12 cellular contexts compared by ENCODE assay signal in genomic region chrX:153412746-153413720, GRCh38. TPM values are rescaled to one million over a fixed set of nuclear protein-coding genes. Genes with fewer than 3 reads are reported as not detected.
DNase-seq lines count a peak whose midpoint lies in the region; ATAC-seq and TF ChIP-seq lines count a peak whose summit lies in the region.
"Had no signal": no experiment of that assay in that cellular context is flagged by ENCODE, and none has a peak within 500 bp of the region (broad histone marks: within the 10 kb centered on the region; RNA-seq: fewer than 3 reads in every experiment).

No MANE protein-coding gene starts in this region.

- H3K4me3 ChIP-seq in Panc1 (ENCODE audit: low read depth in 2 of 2, low read length in 2 of 2), result no peak overlapping the region
- no peak overlapping the region for H3K4me3 ChIP-seq in endodermal cell (ENCODE audit: low read length)
- peak overlapping the region in 4 of 5 donors; percentile 51 to 63 (median 62) for H3K4me3 ChIP-seq in subcutaneous abdominal adipose tissue (ENCODE audit: low read depth in 1 of 5, low read length in 5 of 5)

- H3K4me1 ChIP-seq in Panc1 (ENCODE audit: control insufficient read depth, insufficient read depth, low read length) (no peaks in the 10 kb centered on the region), endodermal cell (ENCODE audit: control insufficient read depth, insufficient read depth, low read length) (no peaks in the 10 kb centered on the region), subcutaneous abdominal adipose tissue (ENCODE audit: control insufficient read depth in 5 of 5, insufficient read depth in 5 of 5, low read length in 5 of 5) (peaks cover 7 to 65% (median 54%) of the 10 kb centered on the region in 5 donors)

- TF ChIP-seq CTCF in Panc1 (IDR thresholded peaks at IDR 0.05) (no peak), endodermal cell (conservative IDR thresholded peaks at IDR 0.05) (peak; percentile 48)

- H3K27me3 Mint-ChIP-seq in activated naive CD4-positive, alpha-beta T cell treated with anti-CD3 and anti-CD28 coated beads, Interleukin-2, amount 50 U/mL, for 24 hours, result no peaks in the 10 kb centered on the region
- H3K27me3 Mint-ChIP-seq in activated naive CD4-positive, alpha-beta T cell treated with anti-CD3 and anti-CD28 coated beads for 36 hours (ENCODE audit: low read depth), result no peaks in the 10 kb centered on the region
- peaks cover 19% of the 10 kb centered on the region for H3K27me3 Mint-ChIP-seq in endodermal cell (ENCODE audit: insufficient read depth)

- H3K4me3 Mint-ChIP-seq in activated naive CD4-positive, alpha-beta T cell treated with anti-CD3 and anti-CD28 coated beads, Interleukin-2, amount 50 U/mL, for 24 hours, result peak overlapping the region; percentile 73
- H3K4me3 Mint-ChIP-seq in activated naive CD4-positive, alpha-beta T cell treated with anti-CD3 and anti-CD28 coated beads for 36 hours, result no peak overlapping the region
- no peak overlapping the region for H3K4me3 Mint-ChIP-seq in endodermal cell

- BruUV-seq in Panc1 (replicated peaks; lab: Mats Ljungman, UMichigan), result no TSS peak

- H3K9me3 ChIP-seq in Panc1 (ENCODE audit: control insufficient read depth, insufficient read depth, low read depth, low read length) (no peaks in the 10 kb centered on the region), endodermal cell (ENCODE audit: control insufficient read depth, low read length) (no peaks in the 10 kb centered on the region), subcutaneous abdominal adipose tissue (ENCODE audit: control insufficient read depth in 5 of 5, low read length in 5 of 5) (no peaks in the 10 kb centered on the region)

- intact Hi-C loops in activated naive CD4-positive, alpha-beta T cell treated with anti-CD3 and anti-CD28 coated beads for 36 hours (cut with micrococcal nuclease), result loop anchor here (5.0 kb wide), 3 partner anchors 81 to 471 kb away; partner anchors contain the start of gene ZNF275
- intact Hi-C loops in Panc1 (cut with micrococcal nuclease; ENCODE audit: unreplicated experiment), result no loop called here

- POLR2A ChIA-PET in Panc1 (lab: Charles Lee), result interaction anchor here (0.6 kb wide), 1 partner anchor 59 kb away, joined by 3 read pairs; no protein-coding TSS in a partner anchor

- H3K27ac Mint-ChIP-seq in activated naive CD4-positive, alpha-beta T cell treated with anti-CD3 and anti-CD28 coated beads, Interleukin-2, amount 50 U/mL, for 24 hours, result no peak overlapping the region
- H3K27ac Mint-ChIP-seq in activated naive CD4-positive, alpha-beta T cell treated with anti-CD3 and anti-CD28 coated beads for 36 hours, result no peak overlapping the region
- H3K27ac Mint-ChIP-seq in endodermal cell, result no peak overlapping the region

- H3K36me3 ChIP-seq in Panc1 (ENCODE audit: control insufficient read depth, insufficient read depth, low read length) (no peaks in the 10 kb centered on the region), endodermal cell (ENCODE audit: control insufficient read depth, insufficient read depth, low read length) (no peaks in the 10 kb centered on the region), subcutaneous abdominal adipose tissue (ENCODE audit: control insufficient read depth in 5 of 5, insufficient read depth in 5 of 5, low read length in 5 of 5) (peaks cover 0 to 2% (median 0%) of the 10 kb centered on the region in 5 donors)
- H3K36me3 ChIP-seq: BLaER1 treated with 17β-estradiol and CSF1 and Interleukin-3, amounts not matched to agents 10 nM and 100 nM had no signal

- in situ Hi-C loops in Panc1 (cut with HindIII; ENCODE audit: low pct_unique_long_range_greater_than_20kb, low sequenced_read_pairs), result no loop called here

- peaks cover 7% of the 10 kb centered on the region for H3K4me1 Mint-ChIP-seq in activated naive CD4-positive, alpha-beta T cell treated with anti-CD3 and anti-CD28 coated beads, Interleukin-2, amount 50 U/mL, for 24 hours
- H3K4me1 Mint-ChIP-seq in activated naive CD4-positive, alpha-beta T cell treated with anti-CD3 and anti-CD28 coated beads for 36 hours (ENCODE audit: low read depth), result peaks cover 7% of the 10 kb centered on the region
- no peaks in the 10 kb centered on the region for H3K4me1 Mint-ChIP-seq in endodermal cell

- CTCF ChIA-PET in activated naive CD4-positive, alpha-beta T cell treated with anti-CD3 and anti-CD28 coated beads for 36 hours (lab: Charles Lee), result interaction anchor here (0.7 kb wide), 1 partner anchor 416 kb away, joined by 3 read pairs; no protein-coding TSS in a partner anchor
- CTCF ChIA-PET in Panc1 (lab: Charles Lee), result interaction anchor here (0.7 kb wide), 2 partner anchors 443 to 471 kb away, joined by 3 read pairs; no protein-coding TSS in a partner anchor

- H3K27ac ChIP-seq in Panc1 (ENCODE audit: low read length) (no peak overlapping the region), endodermal cell (ENCODE audit: low read depth, low read length) (no peak overlapping the region), subcutaneous abdominal adipose tissue (ENCODE audit: low read depth, low read length) (no peak overlapping the region)
- H3K27ac ChIP-seq: BLaER1 treated with 17β-estradiol and CSF1 and Interleukin-3, amounts not matched to agents 10 nM and 100 nM had no signal

- ATAC-seq in Panc1 (peak; percentile 36; the same call in 1 of the 2 replicates), GM18907 (IDR thresholded peaks at IDR 0.05; ENCODE audit: unreplicated experiment) (no peak), GM18861 (IDR thresholded peaks at IDR 0.05; ENCODE audit: unreplicated experiment) (no peak)

- H3K27me3 ChIP-seq in Panc1 (ENCODE audit: control insufficient read depth, insufficient read depth, low read length), result no peaks in the 10 kb centered on the region; the same call in 1 of the 2 replicates
- H3K27me3 ChIP-seq in endodermal cell (ENCODE audit: control insufficient read depth, insufficient read depth, low read length, poor library complexity, severe bottlenecking), result peaks cover 22% of the 10 kb centered on the region
- H3K27me3 ChIP-seq in subcutaneous abdominal adipose tissue (ENCODE audit: control insufficient read depth in 5 of 5, insufficient read depth in 4 of 5, low read length in 5 of 5), result peaks cover 0 to 16% (median 6%) of the 10 kb centered on the region in 5 donors

- no peak overlapping the region for H3K9ac ChIP-seq in endodermal cell (ENCODE audit: extremely low read depth, low read length, poor library complexity, severe bottlenecking)
- H3K9ac ChIP-seq in subcutaneous abdominal adipose tissue (ENCODE audit: low read length in 5 of 5), result peak overlapping the region in 1 of 5 donors; percentile 32

- H3K9me3 Mint-ChIP-seq in activated naive CD4-positive, alpha-beta T cell treated with anti-CD3 and anti-CD28 coated beads, Interleukin-2, amount 50 U/mL, for 24 hours, result no peaks in the 10 kb centered on the region
- H3K9me3 Mint-ChIP-seq in activated naive CD4-positive, alpha-beta T cell treated with anti-CD3 and anti-CD28 coated beads for 36 hours, result no peaks in the 10 kb centered on the region
- H3K9me3 Mint-ChIP-seq in endodermal cell, result peaks cover 67% of the 10 kb centered on the region

- WGBS in endodermal cell (ENCODE audit: insufficient coverage in 1 of 2, insufficient read length in 1 of 2), 2 experiments, result 84 to 93% methylated on average over 5 to 23 of the region's 23 CpGs

- no peaks in the 10 kb centered on the region for H3K36me3 Mint-ChIP-seq in activated naive CD4-positive, alpha-beta T cell treated with anti-CD3 and anti-CD28 coated beads, Interleukin-2, amount 50 U/mL, for 24 hours
- no peaks in the 10 kb centered on the region for H3K36me3 Mint-ChIP-seq in activated naive CD4-positive, alpha-beta T cell treated with anti-CD3 and anti-CD28 coated beads for 36 hours (ENCODE audit: low read depth)
- no peaks in the 10 kb centered on the region for H3K36me3 Mint-ChIP-seq in endodermal cell (ENCODE audit: low read depth)

- DNase-seq in activated naive CD4-positive, alpha-beta T cell treated with anti-CD3 and anti-CD28 coated beads for 36 hours, result no peak
- DNase-seq in Panc1 (ENCODE audit: low read depth, low spot score) (no peak), endodermal cell (no peak), SHP77 (lab: John Stamatoyannopoulos, UW) (no peak)
- DNase-seq: NCI-H446 had no signal

RNA-seq across cellular contexts. Expression of gene ZFP92, which starts 1.8 kb away (rescaled TPM):
- under 1 TPM; 0.59 to 0.74 TPM for total RNA-seq in activated naive CD4-positive, alpha-beta T cell treated with anti-CD3 and anti-CD28 coated beads for 36 hours
- total RNA-seq in Panc1 (2021; ENCODE audit: unreplicated experiment), result 0.90 TPM
- 0.70 TPM for polyA plus RNA-seq in Panc1 (2012; ENCODE audit: insufficient read length)
- total RNA-seq in endodermal cell, result under 1 TPM; 0.29 to 0.31 TPM
- 0.14 TPM for polyA plus RNA-seq in endodermal cell (2013, experiment 1 of 2)
- 0.08 TPM for polyA plus RNA-seq in endodermal cell (2013, experiment 2 of 2)

RNA-seq across cellular contexts. Expression of gene PNMA6E, which starts 11.9 kb away (rescaled TPM):
- total RNA-seq in activated naive CD4-positive, alpha-beta T cell treated with anti-CD3 and anti-CD28 coated beads for 36 hours, result not detected
- total RNA-seq in Panc1 (2021; ENCODE audit: unreplicated experiment) (not detected), endodermal cell (not detected)
- not detected for polyA plus RNA-seq in Panc1 (2012; ENCODE audit: insufficient read length)
- not detected for polyA plus RNA-seq in endodermal cell (2013, experiment 1 of 2)
- not detected for polyA plus RNA-seq in endodermal cell (2013, experiment 2 of 2)
- total RNA-seq: aorta, lung microvascular endothelial cell had no signal
- polyA plus RNA-seq: aorta had no signal

RNA-seq across cellular contexts. Expression of gene TREX2, which starts 32.8 kb away (rescaled TPM):
- total RNA-seq in activated naive CD4-positive, alpha-beta T cell treated with anti-CD3 and anti-CD28 coated beads for 36 hours, result 1 to 10 TPM; 1.0 to 1.2 TPM
- total RNA-seq in Panc1 (2021; ENCODE audit: unreplicated experiment) (2.4 TPM), endodermal cell (under 1 TPM; 0.35 to 0.70 TPM)
- 0.73 TPM for polyA plus RNA-seq in Panc1 (2012; ENCODE audit: insufficient read length)
- not detected for polyA plus RNA-seq in endodermal cell (2013, experiment 1 of 2)
- polyA plus RNA-seq in endodermal cell (2013, experiment 2 of 2), result not detected

RNA-seq across cellular contexts. Expression of gene HAUS7, which starts 57.3 kb away (rescaled TPM):
- 10 to 100 TPM; 63.5 to 68.5 TPM for total RNA-seq in activated naive CD4-positive, alpha-beta T cell treated with anti-CD3 and anti-CD28 coated beads for 36 hours
- total RNA-seq in Panc1 (2021; ENCODE audit: unreplicated experiment) (59.9 TPM), endodermal cell (10 to 100 TPM; 28.7 to 30.9 TPM)
- polyA plus RNA-seq in Panc1 (2012; ENCODE audit: insufficient read length), result 72.2 TPM
- polyA plus RNA-seq in endodermal cell (2013, experiment 1 of 2), result 22.3 TPM
- polyA plus RNA-seq in endodermal cell (2013, experiment 2 of 2), result 18.2 TPM

Comparison
In these comparisons a context has a peak if more than half of its experiments do, and no peak if none do; other contexts are left out.
1. H3K4me3 ChIP-seq: peak in subcutaneous abdominal adipose tissue (4 of 5); none in Panc1 (0 of 2) and endodermal cell (single experiment).